13 cellular contexts compared by ENCODE assay signal in genomic region chr18:74456017-74456408, GRCh38. TPM values are rescaled to one million over a fixed set of nuclear protein-coding genes. Genes with fewer than 3 reads are reported as not detected.
A peak's percentile ranks its signal among the peaks of the same experiment; 100 is the strongest.
DNase-seq lines count a peak whose midpoint lies in the region; ATAC-seq, FAIRE-seq and TF ChIP-seq lines count a peak whose summit lies in the region.
"Had no signal": no experiment of that assay in that cellular context is flagged by ENCODE, and none has a peak within 500 bp of the region (broad histone marks: within the 10 kb centered on the region; RNA-seq: fewer than 3 reads in every experiment).

No MANE protein-coding gene starts in this region.

- no peak for TF ChIP-seq EP300 in A549 (IDR thresholded peaks at IDR 0.05)

- no peaks in the 10 kb centered on the region for H3K36me3 ChIP-seq in NT2/D1 (ENCODE audit: insufficient read depth, insufficient read length, low read length)

- H3K27ac ChIP-seq in A549: no peak overlapping the region
- no peak overlapping the region for H3K27ac ChIP-seq in right cardiac atrium (ENCODE audit: low read length)
- H3K27ac ChIP-seq: epithelial cell of prostate had no signal

- intact Hi-C loops in right cardiac atrium (cut with DNase I): no loop called here

- H3K27me3 ChIP-seq in NT2/D1 (ENCODE audit: insufficient read depth, insufficient read length) (peaks cover 46% of the 10 kb centered on the region), right cardiac atrium (ENCODE audit: control insufficient read depth, insufficient read depth) (no peaks in the 10 kb centered on the region)

- H3K4me3 ChIP-seq in A549 (no peak overlapping the region; the same call in 2 of the 3 replicates), NT2/D1 (ENCODE audit: insufficient read length, low read depth) (peak overlapping the region; percentile 65), right cardiac atrium (ENCODE audit: low read length) (peak overlapping the region; percentile 39)

- no peak for TF ChIP-seq RAD21 in A549 (conservative IDR thresholded peaks at IDR 0.05 in 1 of 2, IDR thresholded peaks at IDR 0.05 in 1 of 2)

- 49% methylated on average over 10 of the region's 10 CpGs for WGBS in A549 (ENCODE audit: missing lambda C conversion rate)
- WGBS in right cardiac atrium: 9% methylated on average over 10 of the region's 10 CpGs

- TF ChIP-seq CTCF in A549 (IDR thresholded peaks at IDR 0.05): no peak

- no peak for FAIRE-seq in A549 (lab: Jason Lieb, UNC)
- FAIRE-seq: bronchial epithelial cell had no signal

- H3K4me2 ChIP-seq in A549: peak overlapping the region; percentile 76; the same call in 2 of the 3 replicates

- CTCF ChIA-PET in A549 (lab: Yijun Ruan, JAX): no interaction called here

- H3K9me3 ChIP-seq in A549 (no peaks in the 10 kb centered on the region), NT2/D1 (ENCODE audit: insufficient read depth, low read length) (no peaks in the 10 kb centered on the region), right cardiac atrium (ENCODE audit: control insufficient read depth, low read length) (no peaks in the 10 kb centered on the region)

- no peak for DNase-seq in A549 (ENCODE audit: low read depth in 1 of 2, low spot score in 1 of 2)
- no peak for DNase-seq in NT2/D1 (ENCODE audit: low read depth, low spot score)
- no peak for DNase-seq in right cardiac atrium
- DNase-seq in pons (ENCODE audit: low spot score): peak; percentile 28
- DNase-seq in islet precursor cell: no peak
- no peak for DNase-seq in activated effector memory CD4-positive, alpha-beta T cell treated with Interleukin-2 at 50 U/mL for 16 hours
- DNase-seq in SK-N-DZ (ENCODE audit: low spot score): no peak
- no peak for DNase-seq in NCI-H226
- DNase-seq: NCI-H2081 treated with DMSO at 0.1 percent for 48 hours, SW 1271 had no signal

- peak overlapping the region; percentile 56 for H3K9ac ChIP-seq in NT2/D1 (ENCODE audit: insufficient read length, low read depth)

- TF ChIP-seq POLR2A in A549 (IDR thresholded peaks at IDR 0.05; ENCODE audit: low read length): no peak

- H3K4me1 ChIP-seq in A549 (0 out of 3 replicates have a peak, but pooled peaks cover 4% of the 10 kb centered on the region), NT2/D1 (ENCODE audit: insufficient read depth, insufficient read length) (no peaks in the 10 kb centered on the region), right cardiac atrium (ENCODE audit: control insufficient read depth, insufficient read depth, low read length) (peaks cover 3% of the 10 kb centered on the region)

- ATAC-seq in A549: no peak
- no peak for ATAC-seq in right cardiac atrium
- ATAC-seq: activated CD4-positive, CD25-positive, alpha-beta regulatory T cell treated with anti-CD3 and anti-CD28 coated beads, Interleukin-2, amount 50 U/mL, for 24 hours had no signal

- POLR2A ChIA-PET in A549 (lab: Yijun Ruan, JAX): no interaction called here

TF ChIP-seq in A549, 52 proteins besides CTCF, POLR2A, EP300 and RAD21:
- TF ChIP-seq EHMT2 (IDR thresholded peaks at IDR 0.05; ENCODE audit: low read depth): no peak

RNA-seq across cellular contexts. Expression of gene DIPK1C, which starts 1.1 kb away (rescaled TPM):
- polyA plus RNA-seq in A549 (2011; rRNA removed) (not detected in 2 replicates), A549 (2017; fragmentation: RNase III; extraction: RNeasy Plus Mini Kit Qiagen cat#74134 plus additional on column Dnase treatment) (not detected in 3 replicates), right cardiac atrium (5.7 TPM)
- polyA plus RNA-seq in A549 (2012; cell fraction: cytosol; rRNA removed): not detected in 2 replicates
- not detected in 2 replicates for polyA plus RNA-seq in A549 (2012; cell fraction: nucleus; rRNA removed)
- polyA minus RNA-seq in A549 (2011; rRNA and poly(A)+ RNA removed): not detected in 2 replicates
- total RNA-seq in right cardiac atrium: 1 to 10 TPM in 2 of 4 donors, under 1 TPM in 1, not detected in 1; 0.83 to 2.5 (median 1.7) TPM
- not detected in 2 replicates for polyA plus RNA-seq in SK-N-DZ (2014; cell fraction: cytosol; rRNA removed)
- polyA plus RNA-seq in SK-N-DZ (2014; cell fraction: nucleus; rRNA removed): not detected in 2 replicates
- total RNA-seq: bronchial epithelial cell had no signal

RNA-seq across cellular contexts. Expression of gene CNDP2, which starts 40.1 kb away (rescaled TPM):
- polyA plus RNA-seq in A549 (2011; rRNA removed) (77.6 and 93.7 TPM in 2 replicates), A549 (2017; fragmentation: RNase III; extraction: RNeasy Plus Mini Kit Qiagen cat#74134 plus additional on column Dnase treatment) (104 to 107 TPM (median 106 TPM) in 3 replicates), right cardiac atrium (41.0 TPM)
- polyA plus RNA-seq in A549 (2012; cell fraction: cytosol; rRNA removed): 78.7 and 81.3 TPM in 2 replicates
- 82.9 and 99.3 TPM in 2 replicates for polyA plus RNA-seq in A549 (2012; cell fraction: nucleus; rRNA removed)
- polyA minus RNA-seq in A549 (2011; rRNA and poly(A)+ RNA removed): 101 and 102 TPM in 2 replicates
- 10 to 100 TPM; 52.1 to 60.7 (median 55.0) TPM for total RNA-seq in right cardiac atrium
- polyA plus RNA-seq in SK-N-DZ (2014; cell fraction: cytosol; rRNA removed): 28.5 and 34.0 TPM in 2 replicates
- polyA plus RNA-seq in SK-N-DZ (2014; cell fraction: nucleus; rRNA removed): 18.8 and 36.7 TPM in 2 replicates
